In genomic region chr16:787261-787966, GRCh38 we compare ENCODE assay signal across 8 cellular contexts. TPM values are rescaled to one million over a fixed set of nuclear protein-coding genes. Genes with fewer than 3 reads are reported as not detected.
DNase-seq lines count a peak whose midpoint lies in the region; ATAC-seq, FAIRE-seq and TF ChIP-seq lines count a peak whose summit lies in the region.

No MANE protein-coding gene starts in this region.

- H3K27me3 ChIP-seq in IMR-90 (ENCODE audit: control insufficient read depth, insufficient read depth, low read length), result no peaks in the 10 kb centered on the region

- H3K4me3 Mint-ChIP-seq in CD14-positive monocyte (peak overlapping the region; percentile 81 to 90), chondrocyte (ENCODE audit: unreplicated experiment) (peak overlapping the region; percentile 83)
- peak overlapping the region; percentile 83 for H3K4me3 Mint-ChIP-seq in natural killer cell treated with Interleukin-12 subunit alpha and Interleukin-12 subunit beta and Interleukin-15 and Interleukin-18, amount 100 ng/mL, for 72 hours

- no peak overlapping the region for H2BK120ac ChIP-seq in IMR-90 (ENCODE audit: low read depth, low read length)

- peak overlapping the region; percentile 72 for H2BK5ac ChIP-seq in IMR-90 (ENCODE audit: low read depth, low read length, poor library complexity, severe bottlenecking)

- TF ChIP-seq RAD21 in IMR-90 (IDR thresholded peaks at IDR 0.05; ENCODE audit: low read length), result no peak

- H2AFZ ChIP-seq in IMR-90 (replicated peaks; ENCODE audit: low read length, poor library complexity), result peak overlapping the region; percentile 92

- H3K9me3 ChIP-seq in IMR-90 (ENCODE audit: control insufficient read depth, insufficient read depth, low read length), result no peaks in the 10 kb centered on the region

- TF ChIP-seq CTCF in CD14-positive monocyte (IDR thresholded peaks at IDR 0.05) (no peak), IMR-90 (conservative IDR thresholded peaks at IDR 0.05; ENCODE audit: low read depth, low read length) (no peak), chondrocyte (IDR thresholded peaks at IDR 0.05) (no peak)

- H3K23ac ChIP-seq in IMR-90 (ENCODE audit: low read depth, low read length), result no peak overlapping the region

- no peak overlapping the region for H4K91ac ChIP-seq in IMR-90 (ENCODE audit: insufficient read depth, low read depth, low read length)

- CTCF ChIA-PET in IMR-90 (lab: Yijun Ruan, JAX), result no interaction called here

- no peak overlapping the region for H2BK20ac ChIP-seq in IMR-90 (ENCODE audit: low read depth, low read length)

- no peak for TF ChIP-seq POLR2A in IMR-90 (IDR thresholded peaks at IDR 0.05; ENCODE audit: low read depth, low read length)

- dilution Hi-C loops in IMR-90 (cut with HindIII; ENCODE audit: low sequenced_read_pairs, unreplicated experiment), result no loop called here

- DNase-seq in CD14-positive monocyte (ENCODE audit: low spot score) (no peak), IMR-90 (no peak), chondrocyte (ENCODE audit: low spot score) (no peak), NCI-H2171 (lab: John Stamatoyannopoulos, UW) (no peak), GM19239 (ENCODE audit: insufficient read length, low spot score) (no peak), DMS 273 treated with DMSO at 0.1 percent for 48 hours (lab: John Stamatoyannopoulos, UW) (no peak), SW 1271 (lab: John Stamatoyannopoulos, UW) (no peak)
- no peak for DNase-seq in natural killer cell treated with Interleukin-12 subunit alpha and Interleukin-12 subunit beta and Interleukin-15 and Interleukin-18, amount 100 ng/mL, for 72 hours (ENCODE audit: low spot score)

- no peak for ATAC-seq in IMR-90 (ENCODE audit: low read depth)
- no peak for ATAC-seq in natural killer cell treated with Interleukin-12 subunit alpha and Interleukin-12 subunit beta and Interleukin-15 and Interleukin-18, amount 100 ng/mL, for 72 hours

- WGBS in IMR-90 (ENCODE audit: extremely low coverage in 2 of 2, insufficient read length in 1 of 2), 2 experiments, result 45% methylated on average over 36 of the region's 48 CpGs; no CpG with 5 or more reads in 1 of the 2 experiments

- H3K4me2 ChIP-seq in IMR-90 (ENCODE audit: low read depth, low read length), result peak overlapping the region; percentile 97

- 0 out of 4 replicates have a peak overlapping the region, but pooled peaks of 1 of the 2 experiments have one; percentile 53 for H4K8ac ChIP-seq in IMR-90 (ENCODE audit: low read depth in 2 of 2, low read length in 2 of 2)

- H3K18ac ChIP-seq in IMR-90 (ENCODE audit: low read depth, low read length), result no peak overlapping the region

- H3K9me1 ChIP-seq in IMR-90 (ENCODE audit: insufficient read depth, low read length), result no peaks in the 10 kb centered on the region

- H3K4me3 ChIP-seq in IMR-90 (ENCODE audit: insufficient read depth, low read depth, low read length), result peak overlapping the region; percentile 99

- H3K27ac ChIP-seq in IMR-90 (ENCODE audit: insufficient read depth, low read length), result peak overlapping the region; percentile 67

- H3K27ac Mint-ChIP-seq in CD14-positive monocyte, result peak overlapping the region; percentile 24 to 90 (median 57)
- H3K27ac Mint-ChIP-seq in chondrocyte (ENCODE audit: unreplicated experiment), result peak overlapping the region; percentile 17
- H3K27ac Mint-ChIP-seq in natural killer cell treated with Interleukin-12 subunit alpha and Interleukin-12 subunit beta and Interleukin-15 and Interleukin-18, amount 100 ng/mL, for 72 hours, result peak overlapping the region; percentile 33 to 70

- peak overlapping the region; percentile 45; the same call in 1 of the 2 replicates for H3K14ac ChIP-seq in IMR-90 (replicated peaks; ENCODE audit: low read depth, low read length)

- peaks cover 17% of the 10 kb centered on the region for H3K36me3 ChIP-seq in IMR-90 (ENCODE audit: control insufficient read depth, insufficient read depth, low read length)

- POLR2A ChIA-PET in IMR-90 (lab: Charles Lee; ENCODE audit: unreplicated experiment), result interaction anchor here (0.6 kb wide), 1 partner anchor 101 kb away, joined by 4 read pairs; no protein-coding TSS in a partner anchor

- no peak overlapping the region for H2BK15ac ChIP-seq in IMR-90 (ENCODE audit: low read depth, low read length)

- H3K4me1 ChIP-seq in IMR-90 (ENCODE audit: control insufficient read depth, insufficient read depth, low read length), result peaks cover 15% of the 10 kb centered on the region; the same call in 1 of the 2 replicates

- H3K36me3 Mint-ChIP-seq in CD14-positive monocyte (peaks cover 19 to 25% of the 10 kb centered on the region in 2 donors), chondrocyte (ENCODE audit: low read depth) (peaks cover 3% of the 10 kb centered on the region)
- H3K36me3 Mint-ChIP-seq in natural killer cell treated with Interleukin-12 subunit alpha and Interleukin-12 subunit beta and Interleukin-15 and Interleukin-18, amount 100 ng/mL, for 72 hours, result no peaks in the 10 kb centered on the region

- peaks cover 25% of the 10 kb centered on the region for H4K20me1 ChIP-seq in IMR-90 (ENCODE audit: insufficient read depth, low read length)

- H3K4ac ChIP-seq in IMR-90 (ENCODE audit: low read depth, low read length), result peak overlapping the region; percentile 61

- in situ Hi-C loops in IMR-90 (cut with MboI; ENCODE audit: low sequenced_read_pairs), result loop anchor here (5.0 kb wide), 1 partner anchor 75 kb away; no protein-coding TSS in a partner anchor

- H3K4me1 Mint-ChIP-seq in CD14-positive monocyte, result peaks cover 15% of the 10 kb centered on the region
- peaks cover 3% of the 10 kb centered on the region for H3K4me1 Mint-ChIP-seq in chondrocyte (ENCODE audit: low read depth)
- peaks cover 0 to 3% of the 10 kb centered on the region in 2 donors for H3K4me1 Mint-ChIP-seq in natural killer cell treated with Interleukin-12 subunit alpha and Interleukin-12 subunit beta and Interleukin-15 and Interleukin-18, amount 100 ng/mL, for 72 hours (ENCODE audit: low read depth in 2 of 2)

- H4K5ac ChIP-seq in IMR-90 (ENCODE audit: low read depth, low read length), result 0 out of 2 replicates have a peak overlapping the region, but pooled peaks have one; percentile 4

- H3K79me1 ChIP-seq in IMR-90 (ENCODE audit: low read depth in 1 of 2, low read length in 2 of 2), result peaks cover 4 to 35% of the 10 kb centered on the region in 2 experiments; a peak in 2 of 4 replicates

- H3K9me3 Mint-ChIP-seq in CD14-positive monocyte (peaks cover 0 to 3% (median 0%) of the 10 kb centered on the region in 7 donors), chondrocyte (ENCODE audit: low read depth) (no peaks in the 10 kb centered on the region)
- H3K9me3 Mint-ChIP-seq in natural killer cell treated with Interleukin-12 subunit alpha and Interleukin-12 subunit beta and Interleukin-15 and Interleukin-18, amount 100 ng/mL, for 72 hours, result no peaks in the 10 kb centered on the region

- H3K9ac ChIP-seq in IMR-90 (ENCODE audit: low read depth, low read length), result peak overlapping the region; percentile 91

- FAIRE-seq in GM19239 (lab: Jason Lieb, UNC), result no peak

- BruUV-seq in IMR-90 (replicated peaks; lab: Mats Ljungman, UMichigan), result no TSS peak

- peak overlapping the region; percentile 99 for H2AK9ac ChIP-seq in IMR-90 (replicated peaks; ENCODE audit: low read depth, low read length, poor library complexity)

- no peak overlapping the region for H3K56ac ChIP-seq in IMR-90 (ENCODE audit: extremely low read depth, insufficient read depth, low read length)

- H3K27me3 Mint-ChIP-seq in CD14-positive monocyte (ENCODE audit: low read depth in 3 of 3) (no peaks in the 10 kb centered on the region), chondrocyte (ENCODE audit: low read depth) (no peaks in the 10 kb centered on the region)
- H3K27me3 Mint-ChIP-seq in natural killer cell treated with Interleukin-12 subunit alpha and Interleukin-12 subunit beta and Interleukin-15 and Interleukin-18, amount 100 ng/mL, for 72 hours, result no peaks in the 10 kb centered on the region

- peak overlapping the region; percentile 13; the same call in 1 of the 2 replicates for H2AK5ac ChIP-seq in IMR-90 (ENCODE audit: low read depth, low read length)

- intact Hi-C loops in CD14-positive monocyte (cut with micrococcal nuclease) (no loop called here), IMR-90 (cut with micrococcal nuclease) (loop anchor here (5.0 kb wide), 2 partner anchors 45 to 60 kb away; partner anchors contain the start of genes CCDC78, CIAO3 and HAGHL)

RNA-seq across cellular contexts. Expression of gene RPUSD1, which starts 0.8 kb away (rescaled TPM):
- polyA plus RNA-seq in CD14-positive monocyte (10 to 100 TPM; 29.5 to 31.5 TPM), IMR-90 (2012; rRNA removed) (32.3 and 43.3 TPM in 2 replicates)
- total RNA-seq in IMR-90 (2012; rRNA removed) (11.7 and 13.1 TPM in 2 replicates), chondrocyte (17.6 to 21.6 TPM (median 19.6 TPM) in 3 replicates)
- polyA plus RNA-seq in IMR-90 (2012; cell fraction: cytosol; rRNA removed), result 23.5 and 39.1 TPM in 2 replicates
- polyA plus RNA-seq in IMR-90 (2012; cell fraction: nucleus; rRNA removed; ENCODE audit: low replicate concordance), result 38.5 and 127 TPM in 2 replicates
- 10 to 100 TPM; 38.2 to 79.3 TPM for total RNA-seq in natural killer cell treated with Interleukin-12 subunit alpha and Interleukin-12 subunit beta and Interleukin-15 and Interleukin-18, amount 100 ng/mL, for 72 hours

RNA-seq across cellular contexts. Expression of gene CHTF18, which starts 1.0 kb away (rescaled TPM):
- polyA plus RNA-seq in CD14-positive monocyte (1 to 10 TPM in 1 of 2 donors, under 1 TPM in 1; 0.57 to 2.2 TPM), IMR-90 (2012; rRNA removed) (21.4 and 28.1 TPM in 2 replicates)
- total RNA-seq in IMR-90 (2012; rRNA removed) (3.1 and 3.2 TPM in 2 replicates), chondrocyte (12.8 to 35.9 TPM (median 13.3 TPM) in 3 replicates)
- 4.1 and 7.9 TPM in 2 replicates for polyA plus RNA-seq in IMR-90 (2012; cell fraction: cytosol; rRNA removed)
- 128 and 294 TPM in 2 replicates for polyA plus RNA-seq in IMR-90 (2012; cell fraction: nucleus; rRNA removed; ENCODE audit: low replicate concordance)
- 100 to 1,000 TPM in 1 of 2 donors, 10 to 100 TPM in 1; 70.7 to 210 TPM for total RNA-seq in natural killer cell treated with Interleukin-12 subunit alpha and Interleukin-12 subunit beta and Interleukin-15 and Interleukin-18, amount 100 ng/mL, for 72 hours

RNA-seq across cellular contexts. Expression of gene GNG13, which starts 13.1 kb away (rescaled TPM):
- polyA plus RNA-seq in CD14-positive monocyte (not detected), IMR-90 (2012; rRNA removed) (not detected in 2 replicates)
- total RNA-seq in IMR-90 (2012; rRNA removed) (not detected in 2 replicates), chondrocyte (not detected in 3 replicates)
- polyA plus RNA-seq in IMR-90 (2012; cell fraction: cytosol; rRNA removed), result not detected in 2 replicates
- not detected in 2 replicates for polyA plus RNA-seq in IMR-90 (2012; cell fraction: nucleus; rRNA removed; ENCODE audit: low replicate concordance)
- not detected for total RNA-seq in natural killer cell treated with Interleukin-12 subunit alpha and Interleukin-12 subunit beta and Interleukin-15 and Interleukin-18, amount 100 ng/mL, for 72 hours

RNA-seq across cellular contexts. Expression of gene MSLN, which starts 26.9 kb away (rescaled TPM):
- polyA plus RNA-seq in CD14-positive monocyte (under 1 TPM in 1 of 2 donors, not detected in 1; 0.29 TPM), IMR-90 (2012; rRNA removed) (0.14 and 0.22 TPM in 2 replicates)
- total RNA-seq in IMR-90 (2012; rRNA removed) (not detected in 2 replicates), chondrocyte (0.41 TPM in 1 of 3 replicates, not detected in the others)
- polyA plus RNA-seq in IMR-90 (2012; cell fraction: cytosol; rRNA removed), result 0.21 and 0.31 TPM in 2 replicates
- polyA plus RNA-seq in IMR-90 (2012; cell fraction: nucleus; rRNA removed; ENCODE audit: low replicate concordance), result 0.17 and 0.22 TPM in 2 replicates
- not detected for total RNA-seq in natural killer cell treated with Interleukin-12 subunit alpha and Interleukin-12 subunit beta and Interleukin-15 and Interleukin-18, amount 100 ng/mL, for 72 hours

RNA-seq across cellular contexts. Expression of gene CIAO3, which starts 46.6 kb away (rescaled TPM):
- polyA plus RNA-seq in CD14-positive monocyte (10 to 100 TPM in 1 of 2 donors, 1 to 10 TPM in 1; 8.6 to 11.8 TPM), IMR-90 (2012; rRNA removed) (20.2 and 20.5 TPM in 2 replicates)
- total RNA-seq in IMR-90 (2012; rRNA removed) (13.9 and 17.0 TPM in 2 replicates), chondrocyte (20.5 to 26.6 TPM (median 22.1 TPM) in 3 replicates)
- 9.3 and 15.1 TPM in 2 replicates for polyA plus RNA-seq in IMR-90 (2012; cell fraction: cytosol; rRNA removed)
- polyA plus RNA-seq in IMR-90 (2012; cell fraction: nucleus; rRNA removed; ENCODE audit: low replicate concordance), result 56.8 and 112 TPM in 2 replicates
- total RNA-seq in natural killer cell treated with Interleukin-12 subunit alpha and Interleukin-12 subunit beta and Interleukin-15 and Interleukin-18, amount 100 ng/mL, for 72 hours, result 10 to 100 TPM; 26.9 to 54.0 TPM
